Comparison of ENCODE assay signal across 31 cellular contexts in genomic region chr16:85473326-85473725, GRCh38.
DNase-seq lines count a peak whose midpoint lies in the region; ATAC-seq, FAIRE-seq and TF ChIP-seq lines count a peak whose summit lies in the region.
"Had no signal": no experiment of that assay in that cellular context is flagged by ENCODE, and none has a peak within 500 bp of the region (broad histone marks: within the 10 kb centered on the region; RNA-seq: fewer than 3 reads in every experiment).

No MANE protein-coding gene starts in this region.

- H3K4me3 Mint-ChIP-seq in H9 (peak overlapping the region in 1 of 2 experiments; percentile 40; a peak in 1 of 5 replicates), glutamatergic neuron (ENCODE audit: unreplicated experiment) (peak overlapping the region; percentile 78), immature natural killer cell (no peak overlapping the region)
- H3K4me3 Mint-ChIP-seq: activated CD8-positive, alpha-beta T cell treated with anti-CD3 and anti-CD28 coated beads, Interleukin-2, amount 10 ng/mL, durations not matched to agents 7 days and 5 days; activated naive CD4-positive, alpha-beta T cell treated with anti-CD3 and anti-CD28 coated beads, Interleukin-2, amount 10 ng/mL, durations not matched to agents 7 days and 5 days; B cell; dendritic cell treated with granulocyte-macrophage colony-stimulating factor and Interleukin-4, amounts not matched to agents 40 ng/mL and 50 ng/mL, for 4 days had no signal

- H3K4me1 ChIP-seq in BLaER1 (peaks cover 97% of the 10 kb centered on the region), H9 (ENCODE audit: insufficient read depth, low read length) (no peaks in the 10 kb centered on the region; the same call in 1 of the 2 replicates), neuronal stem cell (ENCODE audit: control insufficient read depth in 2 of 2, insufficient read depth in 1 of 2, low read depth in 1 of 2, low read length in 2 of 2) (peaks cover 21 to 32% of the 10 kb centered on the region in 2 donors)
- H3K4me1 ChIP-seq: right lobe of liver had no signal

- H3K23me2 ChIP-seq in H9 (ENCODE audit: insufficient read length, low read depth, low read length, poor library complexity, severe bottlenecking): no peaks in the 10 kb centered on the region

- no peak overlapping the region for H3K56ac ChIP-seq in H9 (ENCODE audit: insufficient read length, low read depth, low read length)

- H3K4me2 ChIP-seq in BLaER1: peak overlapping the region; percentile 94
- H3K4me2 ChIP-seq in H9 (ENCODE audit: insufficient read depth, insufficient read length, low read length): no peak overlapping the region
- H3K4me2 ChIP-seq in neuronal stem cell (ENCODE audit: insufficient read depth, low read length, poor library complexity, severe bottlenecking): no peak overlapping the region

- no peaks in the 10 kb centered on the region for H3K27me3 ChIP-seq in BLaER1
- no peaks in the 10 kb centered on the region for H3K27me3 ChIP-seq in H9 (ENCODE audit: insufficient read depth, low read length)
- no peaks in the 10 kb centered on the region for H3K27me3 ChIP-seq in neuronal stem cell (ENCODE audit: control insufficient read depth in 3 of 3, insufficient read depth in 3 of 3, low read depth in 1 of 3, low read length in 3 of 3)
- H3K27me3 ChIP-seq: adrenal gland, esophagus muscularis mucosa, right lobe of liver, tibial artery had no signal

- H3K23ac ChIP-seq in H9 (ENCODE audit: insufficient read length, low read depth, low read length): no peak overlapping the region
- no peak overlapping the region for H3K23ac ChIP-seq in neuronal stem cell (ENCODE audit: low read depth, low read length, poor library complexity)

- H3K27me3 Mint-ChIP-seq in H9 (ENCODE audit: low read depth) (peaks cover 11% of the 10 kb centered on the region), glutamatergic neuron (ENCODE audit: unreplicated experiment) (peaks cover 18% of the 10 kb centered on the region), immature natural killer cell (ENCODE audit: low read depth in 3 of 3) (peaks cover 0 to 3% (median 0%) of the 10 kb centered on the region in 3 donors)

- WGBS in H9 (ENCODE audit: extremely low coverage, insufficient read length, low lambda C conversion rate): no CpG with 5 or more reads among the region's 8 CpGs
- no CpG with 5 or more reads among the region's 8 CpGs for WGBS in neuronal stem cell (ENCODE audit: extremely low coverage in 2 of 2, insufficient read length in 2 of 2, insufficient replicate concordance in 1 of 2), 2 donors

- H2BK5ac ChIP-seq in H9 (ENCODE audit: insufficient read length, low read length) (no peak overlapping the region), neuronal stem cell (ENCODE audit: low read length) (no peak overlapping the region)

- H3T11ph ChIP-seq in H9 (ENCODE audit: low read length): no peak overlapping the region

- H3K4me1 Mint-ChIP-seq in H9 (peaks cover 21 to 34% of the 10 kb centered on the region in 2 experiments), glutamatergic neuron (ENCODE audit: low read depth, unreplicated experiment) (peaks cover 35% of the 10 kb centered on the region), immature natural killer cell (no peaks in the 10 kb centered on the region)
- H3K4me1 Mint-ChIP-seq: activated naive CD4-positive, alpha-beta T cell treated with anti-CD3 and anti-CD28 coated beads, Interleukin-2, amount 10 ng/mL, durations not matched to agents 7 days and 5 days; B cell had no signal

- H3K9me3 ChIP-seq in BLaER1: no peaks in the 10 kb centered on the region
- no peaks in the 10 kb centered on the region for H3K9me3 ChIP-seq in H9 (ENCODE audit: control insufficient read depth, low read depth, low read length)
- no peaks in the 10 kb centered on the region for H3K9me3 ChIP-seq in neuronal stem cell (replicated peaks in 1 of 2; ENCODE audit: control insufficient read depth in 2 of 2, insufficient read depth in 1 of 2, low read depth in 1 of 2, low read length in 2 of 2)
- H3K9me3 ChIP-seq: adrenal gland, esophagus muscularis mucosa, neutrophil, right lobe of liver, tibial artery had no signal

- H3K27ac ChIP-seq in BLaER1 (peak overlapping the region; percentile 49; the same call in 1 of the 2 replicates), H9 (ENCODE audit: insufficient read length, low read depth, low read length) (no peak overlapping the region), neuronal stem cell (replicated peaks; ENCODE audit: low read length) (no peak overlapping the region)
- H3K27ac ChIP-seq: esophagus muscularis mucosa, neutrophil, right lobe of liver, tibial artery had no signal

- H2BK120ac ChIP-seq in H9 (ENCODE audit: low read depth, low read length, poor library complexity, severe bottlenecking) (no peak overlapping the region), neuronal stem cell (ENCODE audit: low read depth, low read length) (no peak overlapping the region)

- H3K9me3 Mint-ChIP-seq in H9: no peaks in the 10 kb centered on the region
- H3K9me3 Mint-ChIP-seq in glutamatergic neuron (ENCODE audit: unreplicated experiment): peaks cover 4% of the 10 kb centered on the region
- H3K9me3 Mint-ChIP-seq in immature natural killer cell: no peaks in the 10 kb centered on the region
- H3K9me3 Mint-ChIP-seq: activated naive CD4-positive, alpha-beta T cell treated with anti-CD3 and anti-CD28 coated beads, Interleukin-2, amount 10 ng/mL, durations not matched to agents 7 days and 5 days; dendritic cell treated with granulocyte-macrophage colony-stimulating factor and Interleukin-4, amounts not matched to agents 40 ng/mL and 50 ng/mL, for 4 days had no signal

- H3K36me3 ChIP-seq in BLaER1: no peaks in the 10 kb centered on the region
- no peaks in the 10 kb centered on the region for H3K36me3 ChIP-seq in neuronal stem cell (replicated peaks in 1 of 2; ENCODE audit: control insufficient read depth in 2 of 2, insufficient read depth in 2 of 2, low read length in 2 of 2)
- H3K36me3 ChIP-seq: adrenal gland, esophagus muscularis mucosa, neutrophil, right lobe of liver, tibial artery had no signal

- H3K14ac ChIP-seq in H9 (ENCODE audit: insufficient read depth, low read length) (no peak overlapping the region), neuronal stem cell (ENCODE audit: low read length) (no peak overlapping the region)

- TF ChIP-seq POLR2A in H54 (IDR thresholded peaks at IDR 0.05; ENCODE audit: low read depth, low read length): no peak

- no peak overlapping the region for H4K91ac ChIP-seq in H9 (ENCODE audit: insufficient read length, low read depth, low read length)
- H4K91ac ChIP-seq in neuronal stem cell (ENCODE audit: low read depth, low read length, poor library complexity): no peak overlapping the region

- no peak overlapping the region for H2BK12ac ChIP-seq in H9 (ENCODE audit: insufficient read length, low read depth, low read length)
- no peak overlapping the region for H2BK12ac ChIP-seq in neuronal stem cell (ENCODE audit: low read length)

- no peak overlapping the region for H2AFZ ChIP-seq in H9 (ENCODE audit: low read length)
- no peak overlapping the region for H2AFZ ChIP-seq in neuronal stem cell (ENCODE audit: low read length)

- H2BK20ac ChIP-seq in H9 (ENCODE audit: low read depth, low read length, poor library complexity, severe bottlenecking): no peak overlapping the region

- FAIRE-seq in H54 (lab: Jason Lieb, UNC): no peak
- FAIRE-seq: endometrium, RCC 7860 had no signal

- no peaks in the 10 kb centered on the region for H3K79me1 ChIP-seq in H9 (ENCODE audit: insufficient read depth, low read depth, low read length, poor library complexity, severe bottlenecking)
- no peaks in the 10 kb centered on the region for H3K79me1 ChIP-seq in neuronal stem cell (ENCODE audit: low read depth, low read length)

- no peak overlapping the region for H3K18ac ChIP-seq in H9 (ENCODE audit: insufficient read length, low read depth, low read length)
- no peak overlapping the region for H3K18ac ChIP-seq in neuronal stem cell (ENCODE audit: low read length)

- H2BK15ac ChIP-seq in H9 (ENCODE audit: low read depth, low read length): no peak overlapping the region
- H2BK15ac ChIP-seq in neuronal stem cell (ENCODE audit: low read length): peak overlapping the region; percentile 60

- 0 out of 7 replicates have a peak overlapping the region, but pooled peaks of 1 of the 3 experiments have one; percentile 48 for H3K27ac Mint-ChIP-seq in H9
- peak overlapping the region; percentile 86 for H3K27ac Mint-ChIP-seq in glutamatergic neuron (ENCODE audit: unreplicated experiment)
- H3K27ac Mint-ChIP-seq in immature natural killer cell: no peak overlapping the region
- H3K27ac Mint-ChIP-seq: activated CD8-positive, alpha-beta T cell treated with anti-CD3 and anti-CD28 coated beads, Interleukin-2, amount 10 ng/mL, durations not matched to agents 7 days and 5 days; activated naive CD4-positive, alpha-beta T cell treated with anti-CD3 and anti-CD28 coated beads, Interleukin-2, amount 10 ng/mL, durations not matched to agents 7 days and 5 days; B cell; dendritic cell treated with granulocyte-macrophage colony-stimulating factor and Interleukin-4, amounts not matched to agents 40 ng/mL and 50 ng/mL, for 4 days; progenitor cell of endocrine pancreas had no signal

- no peak overlapping the region for H3K4me3 ChIP-seq in BLaER1
- no peak overlapping the region for H3K4me3 ChIP-seq in neuronal stem cell (ENCODE audit: low read length in 2 of 2)
- H3K4me3 ChIP-seq: adrenal gland, esophagus muscularis mucosa, right lobe of liver, tibial artery had no signal

- H3K36me3 Mint-ChIP-seq in H9 (ENCODE audit: insufficient read depth in 1 of 3, low read depth in 3 of 3): no peaks in the 10 kb centered on the region; a peak in 1 of 7 replicates
- H3K36me3 Mint-ChIP-seq in glutamatergic neuron (ENCODE audit: unreplicated experiment): no peaks in the 10 kb centered on the region
- H3K36me3 Mint-ChIP-seq in immature natural killer cell: no peaks in the 10 kb centered on the region
- H3K36me3 Mint-ChIP-seq: activated naive CD4-positive, alpha-beta T cell treated with anti-CD3 and anti-CD28 coated beads, Interleukin-2, amount 10 ng/mL, durations not matched to agents 7 days and 5 days had no signal

- no peak overlapping the region for H4K5ac ChIP-seq in H9 (ENCODE audit: insufficient read length, low read depth, low read length)

- H2AK5ac ChIP-seq in H9 (ENCODE audit: insufficient read length, low read length) (no peak overlapping the region), neuronal stem cell (ENCODE audit: low read depth, low read length) (peak overlapping the region; percentile 93)

- no peak for ATAC-seq in GM21717 (IDR thresholded peaks at IDR 0.05; ENCODE audit: unreplicated experiment)
- ATAC-seq: activated CD8-positive, alpha-beta T cell treated with anti-CD3 and anti-CD28 coated beads, Interleukin-2, amount 10 ng/mL, durations not matched to agents 7 days and 5 days had no signal

- no peak for DNase-seq in H9
- no peak for DNase-seq in glutamatergic neuron
- DNase-seq in neuronal stem cell (ENCODE audit: low spot score): no peak
- no peak for DNase-seq in NCI-H1092 treated with DMSO at 0.1 percent for 48 hours (lab: John Stamatoyannopoulos, UW)
- DNase-seq in H54 (ENCODE audit: insufficient read length, low spot score): no peak
- no peak for DNase-seq in immature natural killer cell
- DNase-seq: ACHN; activated CD4-positive, alpha-beta T cell treated with anti-CD3 and anti-CD28 coated beads for 4 hours; activated CD8-positive, alpha-beta T cell treated with anti-CD3 and anti-CD28 coated beads, Interleukin-2, amount 10 ng/mL, durations not matched to agents 7 days and 5 days; activated naive CD4-positive, alpha-beta T cell treated with anti-CD3 and anti-CD28 coated beads, Interleukin-2, amount 10 ng/mL, durations not matched to agents 7 days and 5 days; adrenal gland; GOT3; hippocampal formation; left colon; mammary epithelial cell; NCI-H2081 treated with DMSO at 0.1 percent for 48 hours; NCI-H748 treated with DMSO at 0.1 percent for 48 hours; right lobe of liver; stimulated activated CD4-positive, alpha-beta T cell treated with anti-CD3 and anti-CD28 coated beads, Interleukin-4, amount 100 ng/mL, for 24 hours; SW 1271; T-helper 9 cell; tibial artery had no signal

- peak overlapping the region; percentile 10; the same call in 1 of the 2 replicates for H3K9ac ChIP-seq in BLaER1
- H3K9ac ChIP-seq in H9 (ENCODE audit: extremely low read depth, insufficient read length, low read length): no peak overlapping the region
- H3K9ac ChIP-seq in neuronal stem cell (ENCODE audit: low read depth, low read length, poor library complexity): no peak overlapping the region

- no peaks in the 10 kb centered on the region for H3K79me2 ChIP-seq in H9 (ENCODE audit: insufficient read depth, low read length)

- H4K8ac ChIP-seq in H9 (replicated peaks; ENCODE audit: insufficient read length, low read depth, low read length) (no peak overlapping the region), neuronal stem cell (ENCODE audit: low read depth, low read length) (no peak overlapping the region)

- H3K4ac ChIP-seq in H9 (ENCODE audit: low read depth, low read length): no peak overlapping the region
- no peak overlapping the region for H3K4ac ChIP-seq in neuronal stem cell (ENCODE audit: low read length)

- TF ChIP-seq CTCF in H9 (conservative IDR thresholded peaks at IDR 0.05) (peak; percentile 20; the same call in 1 of the 3 replicates), glutamatergic neuron (IDR thresholded peaks at IDR 0.05; ENCODE audit: partially characterized antibody, unreplicated experiment) (no peak)

- H4K20me1 ChIP-seq in BLaER1 (no peaks in the 10 kb centered on the region), H9 (ENCODE audit: control insufficient read depth, insufficient read depth, insufficient read length) (no peaks in the 10 kb centered on the region)
